ENCODE assay signal across 10 cellular contexts in genomic region chr17:55437165-55437605, GRCh38. TPM values are rescaled to one million over a fixed set of nuclear protein-coding genes. Genes with fewer than 3 reads are reported as not detected.
DNase-seq lines count a peak whose midpoint lies in the region; ATAC-seq and TF ChIP-seq lines count a peak whose summit lies in the region.
"Had no signal": no experiment of that assay in that cellular context is flagged by ENCODE, and none has a peak within 500 bp of the region (broad histone marks: within the 10 kb centered on the region; RNA-seq: fewer than 3 reads in every experiment).

No MANE protein-coding gene starts in this region.

- 0 out of 3 replicates have a peak, but pooled peaks have one; percentile 40 for ATAC-seq in DND-41 (ENCODE audit: insufficient read depth, low read depth)
- ATAC-seq in GM19395 (IDR thresholded peaks at IDR 0.05; ENCODE audit: unreplicated experiment): peak; percentile 77
- ATAC-seq in HG03066 (IDR thresholded peaks at IDR 0.05; ENCODE audit: low read depth, unreplicated experiment): peak; percentile 72
- ATAC-seq in activated T-helper 17 cell treated with anti-CD3 and anti-CD28 coated beads, Interleukin-2, amount 50 U/mL, for 72 hours (replicated peaks): no peak

- H3K36me3 Mint-ChIP-seq in activated T-helper 17 cell treated with anti-CD3 and anti-CD28 coated beads, Interleukin-2, amount 50 U/mL, for 72 hours (ENCODE audit: low read depth): no peaks in the 10 kb centered on the region
- H3K36me3 Mint-ChIP-seq: activated naive CD8-positive, alpha-beta T cell treated with anti-CD3 and anti-CD28 coated beads, Interleukin-2, amount 10 ng/mL, durations not matched to agents 7 days and 5 days had no signal

- H3K4me2 ChIP-seq in DND-41 (ENCODE audit: insufficient read depth, low read length): no peak overlapping the region

- H2AFZ ChIP-seq in DND-41 (ENCODE audit: low read depth, low read length): no peak overlapping the region

- no peaks in the 10 kb centered on the region for H3K9me3 ChIP-seq in DND-41 (ENCODE audit: insufficient read depth, low read length, severe bottlenecking)
- H3K9me3 ChIP-seq in effector memory CD4-positive, alpha-beta T cell (ENCODE audit: control insufficient read depth, low read length): no peaks in the 10 kb centered on the region

- H3K4me3 Mint-ChIP-seq in activated T-helper 17 cell treated with anti-CD3 and anti-CD28 coated beads, Interleukin-2, amount 50 U/mL, for 72 hours: no peak overlapping the region
- H3K4me3 Mint-ChIP-seq: activated naive CD8-positive, alpha-beta T cell treated with anti-CD3 and anti-CD28 coated beads, Interleukin-2, amount 10 ng/mL, durations not matched to agents 7 days and 5 days had no signal

- H3K79me2 ChIP-seq in DND-41 (ENCODE audit: insufficient read depth, low read length): no peaks in the 10 kb centered on the region

- H3K27me3 ChIP-seq in DND-41 (ENCODE audit: insufficient read depth, low read length, poor library complexity): no peaks in the 10 kb centered on the region
- no peaks in the 10 kb centered on the region for H3K27me3 ChIP-seq in effector memory CD4-positive, alpha-beta T cell (replicated peaks; ENCODE audit: control insufficient read depth, insufficient read depth, low read length, poor library complexity, severe bottlenecking)

- no peaks in the 10 kb centered on the region for H3K36me3 ChIP-seq in DND-41 (ENCODE audit: insufficient read depth, low read length)
- H3K36me3 ChIP-seq in effector memory CD4-positive, alpha-beta T cell (ENCODE audit: control insufficient read depth, insufficient read depth, low read length): no peaks in the 10 kb centered on the region

- peaks cover 22% of the 10 kb centered on the region for H3K4me1 Mint-ChIP-seq in activated T-helper 17 cell treated with anti-CD3 and anti-CD28 coated beads, Interleukin-2, amount 50 U/mL, for 72 hours

- H4K20me1 ChIP-seq in DND-41 (ENCODE audit: insufficient read depth, low read length): no peaks in the 10 kb centered on the region

- H3K27ac ChIP-seq in DND-41 (ENCODE audit: low read length): no peak overlapping the region
- H3K27ac ChIP-seq in effector memory CD4-positive, alpha-beta T cell (ENCODE audit: insufficient read depth, low read length, poor library complexity, severe bottlenecking): no peak overlapping the region

- DNase-seq in DND-41 (peak; percentile 15), RPMI8226 (peak; percentile 84), DMS153 (lab: John Stamatoyannopoulos, UW) (no peak), UCSD-AML1 (lab: John Stamatoyannopoulos, UW; ENCODE audit: unreplicated experiment) (no peak)
- no peak for DNase-seq in effector memory CD4-positive, alpha-beta T cell
- DNase-seq: activated naive CD8-positive, alpha-beta T cell treated with anti-CD3 and anti-CD28 coated beads, Interleukin-2, amount 10 ng/mL, durations not matched to agents 7 days and 5 days; NCI-H446 treated with DMSO at 0.1 percent for 48 hours had no signal

- no peak overlapping the region for H3K27ac Mint-ChIP-seq in activated T-helper 17 cell treated with anti-CD3 and anti-CD28 coated beads, Interleukin-2, amount 50 U/mL, for 72 hours
- H3K27ac Mint-ChIP-seq: activated naive CD8-positive, alpha-beta T cell treated with anti-CD3 and anti-CD28 coated beads, Interleukin-2, amount 10 ng/mL, durations not matched to agents 7 days and 5 days had no signal

- H3K9me3 Mint-ChIP-seq in activated T-helper 17 cell treated with anti-CD3 and anti-CD28 coated beads, Interleukin-2, amount 50 U/mL, for 72 hours: no peaks in the 10 kb centered on the region
- H3K9me3 Mint-ChIP-seq: activated naive CD8-positive, alpha-beta T cell treated with anti-CD3 and anti-CD28 coated beads, Interleukin-2, amount 10 ng/mL, durations not matched to agents 7 days and 5 days had no signal

- no peak overlapping the region for H3K9ac ChIP-seq in DND-41 (ENCODE audit: low read depth, low read length)

- H3K4me3 ChIP-seq in DND-41 (ENCODE audit: low read depth in 1 of 2, low read length in 2 of 2): no peak overlapping the region
- H3K4me3 ChIP-seq in effector memory CD4-positive, alpha-beta T cell (ENCODE audit: insufficient read depth, low read depth, low read length, poor library complexity, severe bottlenecking): no peak overlapping the region

- peaks cover 22% of the 10 kb centered on the region for H3K27me3 Mint-ChIP-seq in activated T-helper 17 cell treated with anti-CD3 and anti-CD28 coated beads, Interleukin-2, amount 50 U/mL, for 72 hours

- H3K4me1 ChIP-seq in DND-41 (ENCODE audit: insufficient read depth, low read length): no peaks in the 10 kb centered on the region
- no peaks in the 10 kb centered on the region for H3K4me1 ChIP-seq in effector memory CD4-positive, alpha-beta T cell (ENCODE audit: control insufficient read depth, insufficient read depth, low read length, poor library complexity, severe bottlenecking)

- TF ChIP-seq CTCF in DND-41 (IDR thresholded peaks at IDR 0.05; ENCODE audit: borderline replicate concordance, extremely low read depth, low read length, poor library complexity, severe bottlenecking): no peak

RNA-seq across cellular contexts. Expression of gene MMD, which starts 15.6 kb away (rescaled TPM):
- 10 to 100 TPM; 21.7 to 28.6 TPM for total RNA-seq in activated T-helper 17 cell treated with anti-CD3 and anti-CD28 coated beads, Interleukin-2, amount 50 U/mL, for 72 hours

Comparison
In these comparisons a context has a peak if more than half of its experiments do, and no peak if none do; other contexts are left out.
1. DNase-seq: peak in DND-41 (single experiment) and RPMI8226 (single experiment); none in DMS153 (single experiment), UCSD-AML1 (single experiment) and effector memory CD4-positive, alpha-beta T cell (0 of 3).